8 cellular contexts compared by ENCODE assay signal in the genomic region with DNA sequence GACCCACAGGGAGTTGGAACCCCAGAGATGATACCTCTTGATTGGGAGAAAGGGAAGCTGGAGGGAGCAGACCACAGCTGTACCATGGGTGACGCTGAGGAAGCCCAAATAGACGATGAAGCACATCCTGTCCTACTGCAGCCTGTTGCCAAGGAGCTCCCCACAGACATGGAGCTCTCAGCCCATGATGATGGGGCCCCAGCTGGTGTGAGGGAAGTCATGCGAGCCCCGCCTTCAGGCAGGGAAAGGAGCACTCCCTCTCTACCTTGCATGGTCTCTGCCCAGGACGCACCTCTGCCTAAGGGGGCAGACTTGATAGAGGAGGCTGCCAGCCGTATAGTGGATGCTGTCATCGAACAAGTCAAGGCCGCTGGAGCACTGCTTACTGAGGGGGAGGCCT.
DNase-seq lines count a peak whose midpoint lies in the region; ATAC-seq lines count a peak whose summit lies in the region.

No MANE protein-coding gene starts in this region.

- peaks cover 44% of the 10 kb centered on the region for H3K36me3 Mint-ChIP-seq in central memory CD8-positive, alpha-beta T cell (ENCODE audit: insufficient read depth)

- peak overlapping the region; percentile 76 to 81 for H3K9ac ChIP-seq in mucosa of rectum (ENCODE audit: low read depth in 1 of 2, low read length in 2 of 2)

- H3K27me3 ChIP-seq in mucosa of rectum (ENCODE audit: control insufficient read depth in 2 of 2, insufficient read depth in 2 of 2, low read length in 2 of 2) (no peaks in the 10 kb centered on the region), aorta (ENCODE audit: control insufficient read depth in 1 of 2, insufficient read depth in 2 of 2, low read length in 1 of 2) (no peaks in the 10 kb centered on the region)

- peak overlapping the region; percentile 93 for H3K4me3 Mint-ChIP-seq in central memory CD8-positive, alpha-beta T cell

- H3K9me3 ChIP-seq in mucosa of rectum (ENCODE audit: control insufficient read depth in 2 of 2, low read length in 2 of 2) (no peaks in the 10 kb centered on the region), aorta (ENCODE audit: control insufficient read depth, low read length) (no peaks in the 10 kb centered on the region)

- peak; percentile 31 for DNase-seq in stimulated activated CD4-positive, alpha-beta T cell treated with anti-CD3 and anti-CD28 coated beads, Interleukin-15, amount 100 ng/mL, for 24 hours
- DNase-seq in stimulated activated CD4-positive, alpha-beta T cell treated with anti-CD3 and anti-CD28 coated beads, Interleukin-2, amount 100 ng/mL, for 48 hours = no peak
- peak; percentile 18 to 61 for DNase-seq in central memory CD8-positive, alpha-beta T cell (ENCODE audit: low spot score in 2 of 2)
- DNase-seq in aorta (peak; percentile 77 to 86), KG1 (lab: John Stamatoyannopoulos, UW) (no peak), NOMO-1 (lab: John Stamatoyannopoulos, UW; ENCODE audit: unreplicated experiment in 2 of 2) (no peak)

- 87 to 93% methylated on average over 8 of the region's 8 CpGs for whole genome bisulfite sequencing in aorta, 2 donors

- peak overlapping the region; percentile 99 for H3K27ac Mint-ChIP-seq in central memory CD8-positive, alpha-beta T cell (ENCODE audit: low read depth)

- peaks cover 6 to 14% of the 10 kb centered on the region in 2 donors for H3K36me3 ChIP-seq in mucosa of rectum (ENCODE audit: control insufficient read depth in 2 of 2, insufficient read depth in 2 of 2, low read length in 2 of 2)
- H3K36me3 ChIP-seq in aorta (ENCODE audit: control insufficient read depth in 1 of 2, insufficient read depth in 2 of 2, low read length in 1 of 2) = no peaks in the 10 kb centered on the region

- H3K4me3 ChIP-seq in mucosa of rectum (ENCODE audit: low read length in 2 of 2) (peak overlapping the region; percentile 66 to 85), aorta (ENCODE audit: low read length in 2 of 2) (no peak overlapping the region)

- intact Hi-C loops in aorta (cut with DNase I) = no loop called here

- no peaks in the 10 kb centered on the region for H3K9me3 Mint-ChIP-seq in central memory CD8-positive, alpha-beta T cell

- peaks cover 69% of the 10 kb centered on the region for H3K4me1 Mint-ChIP-seq in central memory CD8-positive, alpha-beta T cell

- H3K27me3 Mint-ChIP-seq in central memory CD8-positive, alpha-beta T cell = no peaks in the 10 kb centered on the region

- H3K4me1 ChIP-seq in mucosa of rectum (ENCODE audit: control insufficient read depth in 2 of 2, insufficient read depth in 2 of 2, low read length in 2 of 2) (peaks cover 60 to 68% of the 10 kb centered on the region in 2 donors), aorta (ENCODE audit: control insufficient read depth in 1 of 2, insufficient read depth in 2 of 2, low read length in 2 of 2) (peaks cover 3 to 4% of the 10 kb centered on the region in 2 donors)

- H3K27ac ChIP-seq in mucosa of rectum (ENCODE audit: low read depth in 2 of 2, low read length in 2 of 2) (peak overlapping the region; percentile 97), aorta (ENCODE audit: low read depth in 1 of 2, low read length in 2 of 2) (peak overlapping the region in 1 of 2 donors; percentile 29)

- peak; percentile 49 for ATAC-seq in central memory CD8-positive, alpha-beta T cell (replicated peaks; ENCODE audit: extremely low read depth, poor library complexity, severe bottlenecking)
- ATAC-seq in aorta (ENCODE audit: low FRiP score) (peak; percentile 49), HG03432 (IDR thresholded peaks at IDR 0.05; ENCODE audit: unreplicated experiment) (no peak)

Comparison
In these comparisons a context has a peak if more than half of its experiments do, and no peak if none do; other contexts are left out.
1. DNase-seq: peak in stimulated activated CD4-positive, alpha-beta T cell treated with anti-CD3 and anti-CD28 coated beads, Interleukin-15, amount 100 ng/mL, for 24 hours (single experiment), central memory CD8-positive, alpha-beta T cell (2 of 2) and aorta (2 of 2); none in stimulated activated CD4-positive, alpha-beta T cell treated with anti-CD3 and anti-CD28 coated beads, Interleukin-2, amount 100 ng/mL, for 48 hours (0 of 2), KG1 (single experiment) and NOMO-1 (0 of 2).
2. H3K4me3 ChIP-seq: peak in mucosa of rectum (2 of 2); none in aorta (0 of 2).